In the genomic region with DNA sequence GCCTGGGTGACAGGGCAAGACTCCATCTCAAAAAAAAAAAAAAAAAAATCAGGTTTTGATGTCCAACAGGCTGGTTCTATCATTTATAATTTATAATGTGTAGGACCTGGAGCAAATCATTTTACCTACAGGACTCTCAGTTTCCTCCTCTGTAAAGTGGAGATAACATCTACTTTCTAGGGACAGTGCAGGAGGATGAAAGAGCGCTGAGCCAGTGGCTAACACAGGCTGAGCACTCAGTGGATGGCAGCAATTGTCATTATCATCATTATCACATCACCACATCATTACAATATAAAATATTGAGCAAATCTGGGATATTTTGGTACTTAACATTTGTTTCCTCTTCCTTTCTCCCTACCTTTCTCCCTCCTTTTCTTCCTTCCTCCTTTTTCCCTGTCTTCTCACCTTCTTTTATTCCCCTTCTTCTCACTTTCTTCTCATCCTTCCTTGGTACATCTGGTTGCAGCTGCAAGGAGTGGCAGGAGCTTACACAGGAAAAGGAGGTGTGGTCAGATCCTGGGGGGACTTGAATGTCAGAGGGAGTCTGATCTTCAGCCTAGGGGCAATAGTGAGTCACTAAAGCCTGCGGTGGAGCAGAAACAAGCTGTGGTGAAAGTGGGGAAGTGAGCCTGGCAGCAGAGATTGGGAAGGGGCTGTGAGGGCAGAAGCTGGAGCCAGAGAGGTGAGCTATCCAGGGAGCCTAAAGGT, we compare ENCODE assay signal across 12 cellular contexts. TPM values are rescaled to one million over a fixed set of nuclear protein-coding genes. Genes with fewer than 3 reads are reported as not detected.
DNase-seq lines count a peak whose midpoint lies in the region; ATAC-seq, FAIRE-seq and TF ChIP-seq lines count a peak whose summit lies in the region.
"Had no signal": no experiment of that assay in that cellular context is flagged by ENCODE, and none has a peak within 500 bp of the region (broad histone marks: within the 10 kb centered on the region; RNA-seq: fewer than 3 reads in every experiment).

No MANE protein-coding gene starts in this region.

- H3K27me3 ChIP-seq in HL-60 (ENCODE audit: insufficient read depth, poor library complexity, severe bottlenecking) (no peaks in the 10 kb centered on the region), body of pancreas (no peaks in the 10 kb centered on the region)
- H3K27me3 ChIP-seq: colonic mucosa had no signal

- peak; percentile 4 for DNase-seq in CD1c-positive myeloid dendritic cell (ENCODE audit: extremely low spot score)
- DNase-seq in HL-60 (ENCODE audit: low read depth in 1 of 2, low spot score in 1 of 2), result peak; percentile 18 to 38
- DNase-seq in SIG-M5 treated with dmso at 0.1 percent for 504 hours (lab: John Stamatoyannopoulos, UW; ENCODE audit: unreplicated experiment), result peak; percentile 69
- peak; percentile 41 for DNase-seq in epithelial cell of esophagus (ENCODE audit: low read depth)
- DNase-seq in body of pancreas, result no peak
- no peak for DNase-seq in urothelium cell line (ENCODE audit: low spot score)
- DNase-seq in sciatic nerve (ENCODE audit: low spot score), result no peak
- DNase-seq: activated gamma-delta T cell; CD4-positive, CD25-positive, alpha-beta regulatory T cell; colonic mucosa had no signal

- H3K27ac ChIP-seq in HL-60 (replicated peaks) (no peak overlapping the region), body of pancreas (no peak overlapping the region)
- H3K27ac ChIP-seq: colonic mucosa, skin epidermis had no signal

- H3K36me3 ChIP-seq in body of pancreas (replicated peaks in 1 of 2; ENCODE audit: insufficient read depth in 1 of 2, low read depth in 2 of 2), result no peaks in the 10 kb centered on the region
- H3K36me3 ChIP-seq: colonic mucosa had no signal

- 45 to 46% methylated on average over 2 of the region's 2 CpGs for WGBS in body of pancreas, 2 donors

- no peak for TF ChIP-seq CTCF in HL-60 (IDR thresholded peaks at IDR 0.05; ENCODE audit: insufficient read depth, low read length)
- TF ChIP-seq CTCF in epithelial cell of esophagus (IDR thresholded peaks at IDR 0.05; ENCODE audit: insufficient read depth, low read depth, low read length, missing control alignments), result no peak
- TF ChIP-seq CTCF in body of pancreas (IDR thresholded peaks at IDR 0.05), result no peak

- FAIRE-seq in urothelium cell line (lab: Jason Lieb, UNC), result no peak

- TF ChIP-seq POLR2A in body of pancreas (IDR thresholded peaks at IDR 0.05), result no peak

- H3K4me3 ChIP-seq in HL-60 (replicated peaks; ENCODE audit: insufficient read depth, low read length) (no peak overlapping the region), epithelial cell of esophagus (ENCODE audit: low read length) (no peak overlapping the region), body of pancreas (no peak overlapping the region)
- H3K4me3 ChIP-seq: colonic mucosa had no signal

- intact Hi-C loops in body of pancreas (cut with DNase I) (no loop called here), sciatic nerve (cut with DNase I) (no loop called here)

- H3K9me3 ChIP-seq in body of pancreas, result no peaks in the 10 kb centered on the region
- H3K9me3 ChIP-seq: colonic mucosa had no signal

- ATAC-seq in body of pancreas (no peak), GM21619 (IDR thresholded peaks at IDR 0.05; ENCODE audit: unreplicated experiment) (no peak), sciatic nerve (no peak)

- no peaks in the 10 kb centered on the region for H3K4me1 ChIP-seq in body of pancreas
- H3K4me1 ChIP-seq: colonic mucosa had no signal

RNA-seq across cellular contexts. Expression of a gene that starts 24.6 kb away (rescaled TPM):
- total RNA-seq in body of pancreas (10 to 100 TPM in 1 of 2 donors, 1 to 10 TPM in 1; 8.6 to 17.4 TPM), sciatic nerve (41.3 TPM)

Comparison
In these comparisons a context has a peak if more than half of its experiments do, and no peak if none do; other contexts are left out.
1. DNase-seq: peak in CD1c-positive myeloid dendritic cell (single experiment), HL-60 (2 of 2), SIG-M5 treated with dmso at 0.1 percent for 504 hours (single experiment) and epithelial cell of esophagus (single experiment); none in body of pancreas (0 of 4), urothelium cell line (single experiment) and sciatic nerve (single experiment).